8 cellular contexts compared by ENCODE assay signal in the genomic region with DNA sequence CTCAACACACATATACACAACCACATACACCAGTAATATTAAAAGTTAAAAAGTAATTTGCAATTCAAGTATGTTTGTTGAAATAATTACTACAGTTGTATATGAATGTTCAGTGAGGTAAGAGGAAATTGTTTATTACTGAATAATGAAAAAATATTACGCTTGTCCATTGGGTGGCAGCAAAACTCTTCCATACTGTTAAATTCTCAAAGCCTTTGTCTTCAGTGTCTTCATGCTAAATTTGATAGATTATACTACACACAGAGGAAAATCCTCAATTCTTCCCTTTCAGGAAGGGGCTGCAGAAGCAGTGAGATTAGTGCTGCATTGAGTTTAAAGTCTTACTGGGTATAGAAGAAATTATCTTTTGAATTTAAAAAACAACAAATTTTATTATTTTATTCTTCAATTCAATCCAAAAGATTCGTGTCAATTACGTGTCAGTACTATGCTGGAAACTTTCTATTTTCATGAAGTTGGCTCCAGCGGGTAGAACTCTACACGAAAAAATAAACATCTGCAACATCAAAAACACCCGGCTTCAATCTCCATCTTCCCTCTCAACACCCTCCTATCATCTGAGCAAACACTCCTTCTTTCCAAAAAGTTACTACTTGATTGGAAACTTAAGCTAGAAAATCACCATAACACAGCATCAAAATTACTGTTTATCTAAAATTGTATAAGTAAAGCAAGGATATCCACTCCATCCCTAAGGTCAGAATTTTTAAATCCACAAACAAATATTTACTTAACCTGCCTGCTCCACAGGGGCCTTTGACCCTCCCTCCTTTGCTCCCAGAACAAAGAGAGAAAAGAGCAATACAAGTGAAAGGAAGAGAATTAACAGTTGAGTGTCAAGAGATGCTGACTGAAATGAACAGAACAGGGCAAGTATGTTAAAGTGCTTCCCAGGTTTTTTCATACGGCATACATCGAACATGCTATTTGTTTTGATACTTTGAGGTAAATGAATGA. TPM values are rescaled to one million over a fixed set of nuclear protein-coding genes. Genes with fewer than 3 reads are reported as not detected.
DNase-seq lines count a peak whose midpoint lies in the region; TF ChIP-seq lines count a peak whose summit lies in the region.

No MANE protein-coding gene starts in this region.

- POLR2A ChIA-PET in activated CD4-positive, alpha-beta T cell treated with anti-CD3 and anti-CD28 coated beads, Interleukin-2, amount 10 ng/mL, durations not matched to agents 7 days and 5 days (lab: Charles Lee): no interaction called here
- POLR2A ChIA-PET in HEK293 (lab: Yijun Ruan, JAX): interaction anchor here (0.5 to 1.5 kb wide), 2 partner anchors 18 to 67 kb away, joined by 3 read pairs; no protein-coding TSS in a partner anchor

- no peak overlapping the region for H3K4me3 Mint-ChIP-seq in activated CD4-positive, alpha-beta T cell treated with anti-CD3 and anti-CD28 coated beads, Interleukin-2, amount 10 ng/mL, durations not matched to agents 7 days and 5 days

- H3K36me3 ChIP-seq in HEK293 (ENCODE audit: control insufficient read depth in 2 of 2, insufficient read depth in 1 of 2, low read length in 2 of 2): no peaks in the 10 kb centered on the region
- H3K36me3 ChIP-seq in brain microvascular endothelial cell (replicated peaks): no peaks in the 10 kb centered on the region
- no peaks in the 10 kb centered on the region for H3K36me3 ChIP-seq in uterus

- H3K36me3 Mint-ChIP-seq in activated CD4-positive, alpha-beta T cell treated with anti-CD3 and anti-CD28 coated beads, Interleukin-2, amount 10 ng/mL, durations not matched to agents 7 days and 5 days (ENCODE audit: low read depth): no peaks in the 10 kb centered on the region

- CTCF ChIA-PET in activated CD4-positive, alpha-beta T cell treated with anti-CD3 and anti-CD28 coated beads, Interleukin-2, amount 10 ng/mL, durations not matched to agents 7 days and 5 days (lab: Charles Lee): interaction anchor here (1.0 to 1.5 kb wide), 2 partner anchors 63 to 82 kb away, joined by 3 to 4 read pairs; no protein-coding TSS in a partner anchor
- CTCF ChIA-PET in HEK293 (lab: Yijun Ruan, JAX): interaction anchor here (0.6 to 3.4 kb wide), 34 partner anchors 8 to 661 kb away, joined by 3 to 26 read pairs (median 4); partner anchors contain the start of gene TES

- H3K4me1 ChIP-seq in HEK293 (ENCODE audit: control insufficient read depth, insufficient read depth, low read length) (no peaks in the 10 kb centered on the region), uterus (no peaks in the 10 kb centered on the region)

- TF ChIP-seq POLR2A in uterus (IDR thresholded peaks at IDR 0.05): no peak

- peak; percentile 52; the same call in 1 of the 2 replicates for TF ChIP-seq CTCF in HEK293 (tag by site-specific recombination; IDR thresholded peaks at IDR 0.05)
- peak; percentile 32 for TF ChIP-seq CTCF in brain microvascular endothelial cell (IDR thresholded peaks at IDR 0.05; ENCODE audit: low read depth, low read length, missing control alignments)
- peak; percentile 46 to 73 (median 58) for TF ChIP-seq CTCF in uterus (IDR thresholded peaks at IDR 0.05)

- H3K27ac ChIP-seq in HEK293 (ENCODE audit: extremely low read depth, low read depth, low read length) (no peak overlapping the region), brain microvascular endothelial cell (no peak overlapping the region), uterus (no peak overlapping the region)

- H3K9me3 Mint-ChIP-seq in activated CD4-positive, alpha-beta T cell treated with anti-CD3 and anti-CD28 coated beads, Interleukin-2, amount 10 ng/mL, durations not matched to agents 7 days and 5 days: peaks cover 4% of the 10 kb centered on the region

- no peaks in the 10 kb centered on the region for H3K9me3 ChIP-seq in HEK293 (ENCODE audit: control insufficient read depth, insufficient read depth, low read depth, low read length)
- H3K9me3 ChIP-seq in uterus: no peaks in the 10 kb centered on the region

- in situ Hi-C loops in brain microvascular endothelial cell (cut with HindIII; ENCODE audit: low pct_ligation_motif_present, low sequenced_read_pairs): no loop called here

- H3K27me3 ChIP-seq in brain microvascular endothelial cell (replicated peaks) (no peaks in the 10 kb centered on the region), uterus (no peaks in the 10 kb centered on the region)

- H3K4me1 Mint-ChIP-seq in activated CD4-positive, alpha-beta T cell treated with anti-CD3 and anti-CD28 coated beads, Interleukin-2, amount 10 ng/mL, durations not matched to agents 7 days and 5 days: peaks cover 8% of the 10 kb centered on the region

- no peak overlapping the region for H3K27ac Mint-ChIP-seq in activated CD4-positive, alpha-beta T cell treated with anti-CD3 and anti-CD28 coated beads, Interleukin-2, amount 10 ng/mL, durations not matched to agents 7 days and 5 days

- H3K27me3 Mint-ChIP-seq in activated CD4-positive, alpha-beta T cell treated with anti-CD3 and anti-CD28 coated beads, Interleukin-2, amount 10 ng/mL, durations not matched to agents 7 days and 5 days: peaks cover 16% of the 10 kb centered on the region

- intact Hi-C loops in uterus (cut with DNase I; ENCODE audit: low total_unique reads): loop anchor here (10.0 kb wide), 2 partner anchors 421 to 641 kb away; no protein-coding TSS in a partner anchor

- H3K4me3 ChIP-seq in HEK293 (ENCODE audit: low read depth, low read length) (no peak overlapping the region), brain microvascular endothelial cell (ENCODE audit: low read depth, low read length) (no peak overlapping the region), uterus (no peak overlapping the region)

- peak; percentile 63 for DNase-seq in activated CD4-positive, alpha-beta T cell treated with anti-CD3 and anti-CD28 coated beads, Interleukin-2, amount 10 ng/mL, durations not matched to agents 7 days and 5 days
- no peak for DNase-seq in activated CD4-positive, alpha-beta T cell treated with anti-CD3 and anti-CD28 coated beads, Interleukin-2, amount 50 U/mL, for 4 hours
- DNase-seq in NCI-H460 (ENCODE audit: extremely low read depth, low read depth) (peak; percentile 64), brain microvascular endothelial cell (no peak), kidney glomerular epithelial cell (lab: John Stamatoyannopoulos, UW) (peak; percentile 40), uterus (no peak), islet precursor cell (no peak)

TF ChIP-seq in HEK293, 187 proteins besides CTCF, POLR2A, EP300 and RAD21:
- TF ChIP-seq ZBTB17 (tag by site-specific recombination; IDR thresholded peaks at IDR 0.05) (no peak), ZNF654 (tag by site-specific recombination; IDR thresholded peaks at IDR 0.05; ENCODE audit: low read depth) (peak; percentile 79), ZNF843 (tag by site-specific recombination; IDR thresholded peaks at IDR 0.05) (no peak), ZNF37A (tag by site-specific recombination; IDR thresholded peaks at IDR 0.05) (no peak)

RNA-seq across cellular contexts. Expression of gene TES, which starts 37.0 kb away (rescaled TPM):
- total RNA-seq in activated CD4-positive, alpha-beta T cell treated with anti-CD3 and anti-CD28 coated beads, Interleukin-2, amount 10 ng/mL, durations not matched to agents 7 days and 5 days: 100 to 1,000 TPM; 139 to 140 TPM
- total RNA-seq in NCI-H460 (2014; rRNA removed; shearing (Covaris generic)): 118 TPM in 2 replicates
- polyA plus RNA-seq in NCI-H460 (2014; cell fraction: nucleus; rRNA removed): 89.4 and 143 TPM in 2 replicates
- 100 to 1,000 TPM; 115 to 189 (median 146) TPM for total RNA-seq in uterus

Comparison
In these comparisons a context has a peak if more than half of its experiments do, and no peak if none do; other contexts are left out.
1. DNase-seq: peak in activated CD4-positive, alpha-beta T cell treated with anti-CD3 and anti-CD28 coated beads, Interleukin-2, amount 10 ng/mL, durations not matched to agents 7 days and 5 days (single experiment), NCI-H460 (single experiment) and kidney glomerular epithelial cell (single experiment); none in activated CD4-positive, alpha-beta T cell treated with anti-CD3 and anti-CD28 coated beads, Interleukin-2, amount 50 U/mL, for 4 hours (0 of 2), brain microvascular endothelial cell (single experiment), uterus (0 of 2) and islet precursor cell (single experiment).
2. Peak in every context shown above with its lines, with median percentiles within 50 percentile points of each other: CTCF ChIP-seq.